Comparison of ENCODE assay signal across 19 cellular contexts in the genomic region with DNA sequence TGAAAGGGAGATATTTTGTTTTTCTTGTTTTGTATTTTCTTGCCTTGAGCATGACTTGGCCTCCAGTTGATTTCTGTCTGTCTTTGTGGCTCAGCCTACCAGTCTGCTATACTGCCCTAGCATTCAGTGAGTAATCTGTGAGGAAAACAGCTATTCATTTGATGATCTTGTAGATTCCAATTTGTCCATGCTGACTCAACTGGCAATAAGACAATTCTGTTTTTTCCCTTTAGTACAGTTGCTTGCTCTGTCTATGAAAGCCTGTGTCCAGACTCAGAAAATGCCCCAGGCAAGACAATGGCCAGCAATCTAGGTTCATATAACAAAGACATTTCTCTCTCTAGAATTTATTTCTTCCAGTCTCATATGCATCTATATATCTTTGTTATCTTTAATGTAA. TPM values are rescaled to one million over a fixed set of nuclear protein-coding genes. Genes with fewer than 3 reads are reported as not detected.
DNase-seq lines count a peak whose midpoint lies in the region; ATAC-seq, FAIRE-seq and TF ChIP-seq lines count a peak whose summit lies in the region.
"Had no signal": no experiment of that assay in that cellular context is flagged by ENCODE, and none has a peak within 500 bp of the region (broad histone marks: within the 10 kb centered on the region; RNA-seq: fewer than 3 reads in every experiment).

No MANE protein-coding gene starts in this region.

- no peak for FAIRE-seq in bronchial epithelial cell (lab: Jason Lieb, UNC)
- FAIRE-seq: H1 had no signal

- H3K27ac Mint-ChIP-seq in HFFc6 = no peak overlapping the region
- H3K27ac Mint-ChIP-seq: CD8-positive, alpha-beta memory T cell had no signal

- H3K9me3 Mint-ChIP-seq in HFFc6 = peaks cover 13% of the 10 kb centered on the region; the same call in 1 of the 2 replicates

- peaks cover 0 to 10% (median 4%) of the 10 kb centered on the region in 3 donors for H3K4me1 ChIP-seq in gastroesophageal sphincter

- no peak for ATAC-seq in gastroesophageal sphincter

- no peak for TF ChIP-seq EP300 in gastroesophageal sphincter (IDR thresholded peaks at IDR 0.05)

- peaks cover 0 to 25% (median 0%) of the 10 kb centered on the region in 3 donors for H3K9me3 ChIP-seq in gastroesophageal sphincter
- H3K9me3 ChIP-seq: MG63 had no signal

- H3K36me3 ChIP-seq in bronchial epithelial cell (ENCODE audit: control insufficient read depth, insufficient read depth, low read length) = no peaks in the 10 kb centered on the region
- H3K36me3 ChIP-seq in gastroesophageal sphincter = no peaks in the 10 kb centered on the region
- H3K36me3 ChIP-seq: BLaER1 treated with 17β-estradiol and CSF1 and Interleukin-3, amounts not matched to agents 10 nM and 100 nM; MG63 had no signal

- H3K27me3 ChIP-seq in bronchial epithelial cell (ENCODE audit: control insufficient read depth, insufficient read depth, low read length) (no peaks in the 10 kb centered on the region), gastroesophageal sphincter (no peaks in the 10 kb centered on the region)
- H3K27me3 ChIP-seq: BLaER1 treated with 17β-estradiol and CSF1 and Interleukin-3, amounts not matched to agents 10 nM and 100 nM; MG63 had no signal

- peaks cover 12% of the 10 kb centered on the region; the same call in 1 of the 2 replicates for H3K4me1 Mint-ChIP-seq in HFFc6 (ENCODE audit: low read depth)

- H3K27ac ChIP-seq in gastroesophageal sphincter = no peak overlapping the region
- H3K27ac ChIP-seq: BLaER1 treated with 17β-estradiol and CSF1 and Interleukin-3, amounts not matched to agents 10 nM and 100 nM; KMS-11 had no signal

- H3K4me3 ChIP-seq in bronchial epithelial cell (ENCODE audit: low read depth, low read length) (no peak overlapping the region), gastroesophageal sphincter (no peak overlapping the region)
- H3K4me3 ChIP-seq: MG63 had no signal

- no peaks in the 10 kb centered on the region for H3K36me3 Mint-ChIP-seq in HFFc6 (ENCODE audit: low read depth)

- TF ChIP-seq CTCF in HFFc6 (IDR thresholded peaks at IDR 0.05) (no peak), bronchial epithelial cell (IDR thresholded peaks at IDR 0.05; ENCODE audit: insufficient read depth, low read length, severe bottlenecking) (no peak), gastroesophageal sphincter (IDR thresholded peaks at IDR 0.05) (no peak)

- no peak for TF ChIP-seq POLR2A in gastroesophageal sphincter (IDR thresholded peaks at IDR 0.05)

- H3K27me3 Mint-ChIP-seq in HFFc6 (ENCODE audit: insufficient read depth) = peaks cover 2% of the 10 kb centered on the region; the same call in 1 of the 2 replicates

- DNase-seq in AG08395 (ENCODE audit: low spot score) = peak; percentile 35
- peak; percentile 44 for DNase-seq in HFFc6
- DNase-seq in bronchial epithelial cell (ENCODE audit: low read depth) = peak; percentile 70
- peak; percentile 61 for DNase-seq in iris pigment epithelial cell (ENCODE audit: low read depth)
- no peak for DNase-seq in HuH-7 (ENCODE audit: low spot score)
- DNase-seq in activated CD8-positive, alpha-beta memory T cell treated with anti-CD3 and anti-CD28 coated beads, Interleukin-2, amount 50 U/mL, for 4 hours = no peak
- DNase-seq in stimulated activated CD8-positive, alpha-beta memory T cell treated with anti-CD3 and anti-CD28 coated beads, Interleukin-4, amount 100 ng/mL, for 48 hours = no peak
- DNase-seq: CD8-positive, alpha-beta memory T cell; DND-41; MG63; NCI-H1092; NCI-H146; NCI-H2107; NCI-H226; NCI-H524 treated with DMSO at 0.1 percent for 48 hours had no signal

- H3K4me3 Mint-ChIP-seq in HFFc6 = no peak overlapping the region

RNA-seq across cellular contexts. Expression of a gene that starts 10.9 kb away (rescaled TPM):
- total RNA-seq in HFFc6 (2021; fragmentation: NEBNext Ultra II Directional; extraction: Animal tissue kit (Norgen Biotek cat#: 25700)) = 1 to 10 TPM; 3.3 to 6.4 (median 3.6) TPM
- total RNA-seq in bronchial epithelial cell = 20.9 and 36.6 TPM in 2 replicates
- 1 to 10 TPM; 3.3 to 4.6 (median 4.1) TPM for total RNA-seq in gastroesophageal sphincter

Comparison
In these comparisons a context has a peak if more than half of its experiments do, and no peak if none do; other contexts are left out.
1. DNase-seq: peak in AG08395 (single experiment), HFFc6 (single experiment), bronchial epithelial cell (single experiment) and iris pigment epithelial cell (single experiment); none in HuH-7 (single experiment), activated CD8-positive, alpha-beta memory T cell treated with anti-CD3 and anti-CD28 coated beads, Interleukin-2, amount 50 U/mL, for 4 hours (single experiment) and stimulated activated CD8-positive, alpha-beta memory T cell treated with anti-CD3 and anti-CD28 coated beads, Interleukin-4, amount 100 ng/mL, for 48 hours (single experiment).